In the genomic region with DNA sequence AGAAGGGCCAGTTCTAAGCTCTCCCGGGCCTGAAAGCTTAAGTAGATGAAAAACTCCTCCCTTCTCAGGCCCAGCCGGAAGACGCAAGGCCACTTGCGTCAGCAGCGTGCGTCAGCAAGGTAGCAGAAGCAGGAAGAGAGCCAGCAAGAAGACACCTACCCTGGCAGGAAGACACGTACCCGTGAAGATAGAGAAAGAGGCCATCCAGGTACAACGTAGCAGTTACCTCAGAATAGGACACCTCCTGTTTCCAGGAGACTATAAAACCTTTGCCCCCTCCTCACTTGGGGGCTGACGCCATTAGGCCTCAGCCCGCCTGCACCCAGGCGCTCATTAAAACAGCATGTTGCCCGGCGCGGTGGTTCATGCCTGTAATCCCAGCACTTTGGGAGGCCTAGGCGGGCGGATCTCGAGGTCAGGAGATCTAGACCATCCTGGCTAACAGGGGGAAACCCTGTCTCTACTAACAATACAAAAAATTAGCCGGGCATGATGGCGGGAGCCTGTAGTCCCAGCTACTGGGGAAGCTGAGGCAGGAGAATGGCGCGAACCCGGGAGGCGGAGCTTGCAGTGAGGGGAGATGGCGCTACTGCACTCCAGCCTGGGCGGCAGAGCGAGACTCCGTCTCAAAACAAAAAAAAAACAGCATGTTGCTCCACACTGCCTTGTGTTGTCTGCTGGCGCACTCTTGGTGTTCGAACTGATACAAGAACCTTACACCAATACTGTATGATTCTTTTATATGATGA, we compare ENCODE assay signal across 1 cellular context.
TF ChIP-seq lines count a peak whose summit lies in the region.

No MANE protein-coding gene starts in this region.

TF ChIP-seq in K562, 482 proteins besides CTCF, POLR2A, EP300 and RAD21 (continued from another document and continues in another):
- TF ChIP-seq CREB1 (IDR thresholded peaks at IDR 0.05) (peak; percentile 97), CREB1 (CRISPR knock-in tag; IDR thresholded peaks at IDR 0.05) (peak; percentile 86), RBFOX2 (IDR thresholded peaks at IDR 0.05; ENCODE audit: low read depth, low read length) (peak; percentile 79), ILF3 (IDR thresholded peaks at IDR 0.05; ENCODE audit: borderline replicate concordance) (no peak), ZZZ3 (IDR thresholded peaks at IDR 0.05) (peak; percentile 60; the same call in 1 of the 2 replicates), PHB (CRISPR knock-in tag; IDR thresholded peaks at IDR 0.05) (no peak), RFX1 (IDR thresholded peaks at IDR 0.05) (no peak), ZC3H11A (IDR thresholded peaks at IDR 0.05; ENCODE audit: low read depth, low read length) (no peak), STAG1 (CRISPR knock-in tag; IDR thresholded peaks at IDR 0.05; ENCODE audit: borderline replicate concordance) (no peak), SNIP1 (IDR thresholded peaks at IDR 0.05; ENCODE audit: low read depth) (no peak), KDM1A (IDR thresholded peaks at IDR 0.05) (no peak), DDX20 (tag; IDR thresholded peaks at IDR 0.05; ENCODE audit: low read depth) (no peak), ZFP36 (IDR thresholded peaks at IDR 0.05; ENCODE audit: low read depth, low read length, partially characterized antibody) (no peak), POLR3G (IDR thresholded peaks at IDR 0.05; ENCODE audit: extremely low read depth, insufficient read length, insufficient replicate concordance) (no peak), ZNF232 (CRISPR knock-in tag; IDR thresholded peaks at IDR 0.05) (no peak), SMC3 (conservative IDR thresholded peaks at IDR 0.05; ENCODE audit: insufficient read depth, low read depth, low read length) (no peak), ZBED1 (IDR thresholded peaks at IDR 0.05) (no peak)
- TF ChIP-seq, protein P1, sequence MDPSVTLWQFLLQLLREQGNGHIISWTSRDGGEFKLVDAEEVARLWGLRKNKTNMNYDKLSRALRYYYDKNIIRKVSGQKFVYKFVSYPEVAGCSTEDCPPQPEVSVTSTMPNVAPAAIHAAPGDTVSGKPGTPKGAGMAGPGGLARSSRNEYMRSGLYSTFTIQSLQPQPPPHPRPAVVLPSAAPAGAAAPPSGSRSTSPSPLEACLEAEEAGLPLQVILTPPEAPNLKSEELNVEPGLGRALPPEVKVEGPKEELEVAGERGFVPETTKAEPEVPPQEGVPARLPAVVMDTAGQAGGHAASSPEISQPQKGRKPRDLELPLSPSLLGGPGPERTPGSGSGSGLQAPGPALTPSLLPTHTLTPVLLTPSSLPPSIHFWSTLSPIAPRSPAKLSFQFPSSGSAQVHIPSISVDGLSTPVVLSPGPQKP (CRISPR knock-in tag; IDR thresholded peaks at IDR 0.05) = no peak
- TF ChIP-seq, protein P2, sequence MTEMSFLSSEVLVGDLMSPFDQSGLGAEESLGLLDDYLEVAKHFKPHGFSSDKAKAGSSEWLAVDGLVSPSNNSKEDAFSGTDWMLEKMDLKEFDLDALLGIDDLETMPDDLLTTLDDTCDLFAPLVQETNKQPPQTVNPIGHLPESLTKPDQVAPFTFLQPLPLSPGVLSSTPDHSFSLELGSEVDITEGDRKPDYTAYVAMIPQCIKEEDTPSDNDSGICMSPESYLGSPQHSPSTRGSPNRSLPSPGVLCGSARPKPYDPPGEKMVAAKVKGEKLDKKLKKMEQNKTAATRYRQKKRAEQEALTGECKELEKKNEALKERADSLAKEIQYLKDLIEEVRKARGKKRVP (CRISPR knock-in tag; IDR thresholded peaks at IDR 0.05) = peak; percentile 37; the same call in 1 of the 2 replicates
- TF ChIP-seq, protein P3, sequence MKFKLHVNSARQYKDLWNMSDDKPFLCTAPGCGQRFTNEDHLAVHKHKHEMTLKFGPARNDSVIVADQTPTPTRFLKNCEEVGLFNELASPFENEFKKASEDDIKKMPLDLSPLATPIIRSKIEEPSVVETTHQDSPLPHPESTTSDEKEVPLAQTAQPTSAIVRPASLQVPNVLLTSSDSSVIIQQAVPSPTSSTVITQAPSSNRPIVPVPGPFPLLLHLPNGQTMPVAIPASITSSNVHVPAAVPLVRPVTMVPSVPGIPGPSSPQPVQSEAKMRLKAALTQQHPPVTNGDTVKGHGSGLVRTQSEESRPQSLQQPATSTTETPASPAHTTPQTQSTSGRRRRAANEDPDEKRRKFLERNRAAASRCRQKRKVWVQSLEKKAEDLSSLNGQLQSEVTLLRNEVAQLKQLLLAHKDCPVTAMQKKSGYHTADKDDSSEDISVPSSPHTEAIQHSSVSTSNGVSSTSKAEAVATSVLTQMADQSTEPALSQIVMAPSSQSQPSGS (CRISPR knock-in tag; IDR thresholded peaks at IDR 0.05) = no peak
- TF ChIP-seq, protein P4, sequence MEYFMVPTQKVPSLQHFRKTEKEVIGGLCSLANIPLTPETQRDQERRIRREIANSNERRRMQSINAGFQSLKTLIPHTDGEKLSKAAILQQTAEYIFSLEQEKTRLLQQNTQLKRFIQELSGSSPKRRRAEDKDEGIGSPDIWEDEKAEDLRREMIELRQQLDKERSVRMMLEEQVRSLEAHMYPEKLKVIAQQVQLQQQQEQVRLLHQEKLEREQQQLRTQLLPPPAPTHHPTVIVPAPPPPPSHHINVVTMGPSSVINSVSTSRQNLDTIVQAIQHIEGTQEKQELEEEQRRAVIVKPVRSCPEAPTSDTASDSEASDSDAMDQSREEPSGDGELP (CRISPR knock-in tag; IDR thresholded peaks at IDR 0.05; ENCODE audit: borderline replicate concordance) = peak; percentile 46; the same call in 1 of the 2 replicates
- TF ChIP-seq, protein P5, sequence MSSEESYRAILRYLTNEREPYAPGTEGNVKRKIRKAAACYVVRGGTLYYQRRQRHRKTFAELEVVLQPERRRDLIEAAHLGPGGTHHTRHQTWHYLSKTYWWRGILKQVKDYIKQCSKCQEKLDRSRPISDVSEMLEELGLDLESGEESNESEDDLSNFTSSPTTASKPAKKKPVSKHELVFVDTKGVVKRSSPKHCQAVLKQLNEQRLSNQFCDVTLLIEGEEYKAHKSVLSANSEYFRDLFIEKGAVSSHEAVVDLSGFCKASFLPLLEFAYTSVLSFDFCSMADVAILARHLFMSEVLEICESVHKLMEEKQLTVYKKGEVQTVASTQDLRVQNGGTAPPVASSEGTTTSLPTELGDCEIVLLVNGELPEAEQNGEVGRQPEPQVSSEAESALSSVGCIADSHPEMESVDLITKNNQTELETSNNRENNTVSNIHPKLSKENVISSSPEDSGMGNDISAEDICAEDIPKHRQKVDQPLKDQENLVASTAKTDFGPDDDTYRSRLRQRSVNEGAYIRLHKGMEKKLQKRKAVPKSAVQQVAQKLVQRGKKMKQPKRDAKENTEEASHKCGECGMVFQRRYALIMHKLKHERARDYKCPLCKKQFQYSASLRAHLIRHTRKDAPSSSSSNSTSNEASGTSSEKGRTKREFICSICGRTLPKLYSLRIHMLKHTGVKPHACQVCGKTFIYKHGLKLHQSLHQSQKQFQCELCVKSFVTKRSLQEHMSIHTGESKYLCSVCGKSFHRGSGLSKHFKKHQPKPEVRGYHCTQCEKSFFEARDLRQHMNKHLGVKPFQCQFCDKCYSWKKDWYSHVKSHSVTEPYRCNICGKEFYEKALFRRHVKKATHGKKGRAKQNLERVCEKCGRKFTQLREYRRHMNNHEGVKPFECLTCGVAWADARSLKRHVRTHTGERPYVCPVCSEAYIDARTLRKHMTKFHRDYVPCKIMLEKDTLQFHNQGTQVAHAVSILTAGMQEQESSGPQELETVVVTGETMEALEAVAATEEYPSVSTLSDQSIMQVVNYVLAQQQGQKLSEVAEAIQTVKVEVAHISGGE (CRISPR knock-in tag; IDR thresholded peaks at IDR 0.05) = 0 out of 6 replicates have a peak, but pooled peaks of 1 of the 3 experiments have one; percentile 37
- TF ChIP-seq, protein P6, sequence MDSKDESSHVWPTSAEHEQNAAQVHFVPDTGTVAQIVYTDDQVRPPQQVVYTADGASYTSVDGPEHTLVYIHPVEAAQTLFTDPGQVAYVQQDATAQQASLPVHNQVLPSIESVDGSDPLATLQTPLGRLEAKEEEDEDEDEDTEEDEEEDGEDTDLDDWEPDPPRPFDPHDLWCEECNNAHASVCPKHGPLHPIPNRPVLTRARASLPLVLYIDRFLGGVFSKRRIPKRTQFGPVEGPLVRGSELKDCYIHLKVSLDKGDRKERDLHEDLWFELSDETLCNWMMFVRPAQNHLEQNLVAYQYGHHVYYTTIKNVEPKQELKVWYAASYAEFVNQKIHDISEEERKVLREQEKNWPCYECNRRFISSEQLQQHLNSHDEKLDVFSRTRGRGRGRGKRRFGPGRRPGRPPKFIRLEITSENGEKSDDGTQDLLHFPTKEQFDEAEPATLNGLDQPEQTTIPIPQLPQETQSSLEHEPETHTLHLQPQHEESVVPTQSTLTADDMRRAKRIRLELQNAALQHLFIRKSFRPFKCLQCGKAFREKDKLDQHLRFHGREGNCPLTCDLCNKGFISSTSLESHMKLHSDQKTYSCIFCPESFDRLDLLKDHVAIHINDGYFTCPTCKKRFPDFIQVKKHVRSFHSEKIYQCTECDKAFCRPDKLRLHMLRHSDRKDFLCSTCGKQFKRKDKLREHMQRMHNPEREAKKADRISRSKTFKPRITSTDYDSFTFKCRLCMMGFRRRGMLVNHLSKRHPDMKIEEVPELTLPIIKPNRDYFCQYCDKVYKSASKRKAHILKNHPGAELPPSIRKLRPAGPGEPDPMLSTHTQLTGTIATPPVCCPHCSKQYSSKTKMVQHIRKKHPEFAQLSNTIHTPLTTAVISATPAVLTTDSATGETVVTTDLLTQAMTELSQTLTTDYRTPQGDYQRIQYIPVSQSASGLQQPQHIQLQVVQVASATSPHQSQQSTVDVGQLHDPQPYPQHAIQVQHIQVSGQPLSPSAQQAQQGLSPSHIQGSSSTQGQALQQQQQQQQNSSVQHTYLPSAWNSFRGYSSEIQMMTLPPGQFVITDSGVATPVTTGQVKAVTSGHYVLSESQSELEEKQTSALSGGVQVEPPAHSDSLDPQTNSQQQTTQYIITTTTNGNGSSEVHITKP (IDR thresholded peaks at IDR 0.05; ENCODE audit: partially characterized antibody) = no peak
- TF ChIP-seq, protein P7, sequence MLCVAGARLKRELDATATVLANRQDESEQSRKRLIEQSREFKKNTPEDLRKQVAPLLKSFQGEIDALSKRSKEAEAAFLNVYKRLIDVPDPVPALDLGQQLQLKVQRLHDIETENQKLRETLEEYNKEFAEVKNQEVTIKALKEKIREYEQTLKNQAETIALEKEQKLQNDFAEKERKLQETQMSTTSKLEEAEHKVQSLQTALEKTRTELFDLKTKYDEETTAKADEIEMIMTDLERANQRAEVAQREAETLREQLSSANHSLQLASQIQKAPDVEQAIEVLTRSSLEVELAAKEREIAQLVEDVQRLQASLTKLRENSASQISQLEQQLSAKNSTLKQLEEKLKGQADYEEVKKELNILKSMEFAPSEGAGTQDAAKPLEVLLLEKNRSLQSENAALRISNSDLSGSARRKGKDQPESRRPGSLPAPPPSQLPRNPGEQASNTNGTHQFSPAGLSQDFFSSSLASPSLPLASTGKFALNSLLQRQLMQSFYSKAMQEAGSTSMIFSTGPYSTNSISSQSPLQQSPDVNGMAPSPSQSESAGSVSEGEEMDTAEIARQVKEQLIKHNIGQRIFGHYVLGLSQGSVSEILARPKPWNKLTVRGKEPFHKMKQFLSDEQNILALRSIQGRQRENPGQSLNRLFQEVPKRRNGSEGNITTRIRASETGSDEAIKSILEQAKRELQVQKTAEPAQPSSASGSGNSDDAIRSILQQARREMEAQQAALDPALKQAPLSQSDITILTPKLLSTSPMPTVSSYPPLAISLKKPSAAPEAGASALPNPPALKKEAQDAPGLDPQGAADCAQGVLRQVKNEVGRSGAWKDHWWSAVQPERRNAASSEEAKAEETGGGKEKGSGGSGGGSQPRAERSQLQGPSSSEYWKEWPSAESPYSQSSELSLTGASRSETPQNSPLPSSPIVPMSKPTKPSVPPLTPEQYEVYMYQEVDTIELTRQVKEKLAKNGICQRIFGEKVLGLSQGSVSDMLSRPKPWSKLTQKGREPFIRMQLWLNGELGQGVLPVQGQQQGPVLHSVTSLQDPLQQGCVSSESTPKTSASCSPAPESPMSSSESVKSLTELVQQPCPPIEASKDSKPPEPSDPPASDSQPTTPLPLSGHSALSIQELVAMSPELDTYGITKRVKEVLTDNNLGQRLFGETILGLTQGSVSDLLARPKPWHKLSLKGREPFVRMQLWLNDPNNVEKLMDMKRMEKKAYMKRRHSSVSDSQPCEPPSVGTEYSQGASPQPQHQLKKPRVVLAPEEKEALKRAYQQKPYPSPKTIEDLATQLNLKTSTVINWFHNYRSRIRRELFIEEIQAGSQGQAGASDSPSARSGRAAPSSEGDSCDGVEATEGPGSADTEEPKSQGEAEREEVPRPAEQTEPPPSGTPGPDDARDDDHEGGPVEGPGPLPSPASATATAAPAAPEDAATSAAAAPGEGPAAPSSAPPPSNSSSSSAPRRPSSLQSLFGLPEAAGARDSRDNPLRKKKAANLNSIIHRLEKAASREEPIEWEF (CRISPR knock-in tag; IDR thresholded peaks at IDR 0.05) = no peak
- TF ChIP-seq, protein P8, sequence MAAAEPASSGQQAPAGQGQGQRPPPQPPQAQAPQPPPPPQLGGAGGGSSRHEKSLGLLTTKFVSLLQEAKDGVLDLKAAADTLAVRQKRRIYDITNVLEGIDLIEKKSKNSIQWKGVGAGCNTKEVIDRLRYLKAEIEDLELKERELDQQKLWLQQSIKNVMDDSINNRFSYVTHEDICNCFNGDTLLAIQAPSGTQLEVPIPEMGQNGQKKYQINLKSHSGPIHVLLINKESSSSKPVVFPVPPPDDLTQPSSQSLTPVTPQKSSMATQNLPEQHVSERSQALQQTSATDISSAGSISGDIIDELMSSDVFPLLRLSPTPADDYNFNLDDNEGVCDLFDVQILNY (CRISPR knock-in tag; IDR thresholded peaks at IDR 0.05) = no peak
